In genomic region chr6:21033095-21033494, GRCh38 we compare ENCODE assay signal across 19 cellular contexts.
A peak's percentile ranks its signal among the peaks of the same experiment; 100 is the strongest.
DNase-seq lines count a peak whose midpoint lies in the region; ATAC-seq and TF ChIP-seq lines count a peak whose summit lies in the region.
"Had no signal": no experiment of that assay in that cellular context is flagged by ENCODE, and none has a peak within 500 bp of the region (broad histone marks: within the 10 kb centered on the region; RNA-seq: fewer than 3 reads in every experiment).

No MANE protein-coding gene starts in this region.

- intact Hi-C loops in Right ventricle myocardium superior (cut with DNase I) (no loop called here), lower lobe of right lung (cut with DNase I) (no loop called here)

- in situ Hi-C loops in KBM-7 (cut with MboI; ENCODE audit: low pct_unique_long_range_greater_than_20kb, low sequenced_read_pairs) = no loop called here

- ATAC-seq in Right ventricle myocardium superior (ENCODE audit: poor library complexity) (peak; percentile 45), omental fat pad (ENCODE audit: low FRiP score) (peak; percentile 14), GM18861 (IDR thresholded peaks at IDR 0.05; ENCODE audit: unreplicated experiment) (no peak), lower lobe of right lung (no peak)
- ATAC-seq: activated CD8-positive, alpha-beta T cell treated with anti-CD3 and anti-CD28 coated beads, Interleukin-2, amount 10 ng/mL, durations not matched to agents 7 days and 5 days; left colon; upper lobe of right lung had no signal

- H3K9me3 ChIP-seq in right atrium auricular region = no peaks in the 10 kb centered on the region
- no peaks in the 10 kb centered on the region for H3K9me3 ChIP-seq in lower lobe of right lung
- H3K9me3 ChIP-seq: upper lobe of right lung had no signal

- DNase-seq in Right ventricle myocardium superior (no peak), right atrium auricular region (ENCODE audit: low spot score) (no peak), fibroblast of gingiva (ENCODE audit: low read depth) (peak; percentile 37), omental fat pad (ENCODE audit: low spot score) (no peak), KBM-7 (no peak), inferior parietal cortex (ENCODE audit: extremely low spot score) (no peak), lower lobe of right lung (no peak)
- DNase-seq: activated B cell treated with CpG ODN at 0.5 μM for 24 hours; activated CD8-positive, alpha-beta T cell treated with anti-CD3 and anti-CD28 coated beads, Interleukin-2, amount 10 ng/mL, durations not matched to agents 7 days and 5 days; activated naive CD4-positive, alpha-beta T cell treated with anti-CD3 and anti-CD28 coated beads for 36 hours; activated T-cell treated with anti-CD3 and anti-CD28 coated beads, Interleukin-2, amount 50 U/mL, for 24 hours; DMS153; GF-D8; left colon; NCI-H1417; NCI-H526; stimulated activated naive CD4-positive, alpha-beta T cell treated with Interleukin-2 at 50 U/mL for 16 hours; upper lobe of right lung had no signal

- H3K27me3 ChIP-seq in right atrium auricular region (no peaks in the 10 kb centered on the region), lower lobe of right lung (ENCODE audit: low read depth) (no peaks in the 10 kb centered on the region)
- H3K27me3 ChIP-seq: upper lobe of right lung had no signal

- H3K4me1 ChIP-seq in right atrium auricular region (no peaks in the 10 kb centered on the region), lower lobe of right lung (no peaks in the 10 kb centered on the region)
- H3K4me1 ChIP-seq: upper lobe of right lung had no signal

- no peaks in the 10 kb centered on the region for H3K36me3 ChIP-seq in right atrium auricular region
- no peaks in the 10 kb centered on the region for H3K36me3 ChIP-seq in lower lobe of right lung
- H3K36me3 ChIP-seq: upper lobe of right lung had no signal

- no peak overlapping the region for H3K4me3 ChIP-seq in right atrium auricular region
- no peak overlapping the region for H3K4me3 ChIP-seq in lower lobe of right lung
- H3K4me3 ChIP-seq: upper lobe of right lung had no signal

- TF ChIP-seq CTCF in right atrium auricular region (IDR thresholded peaks at IDR 0.05) = no peak
- no peak for TF ChIP-seq CTCF in omental fat pad (IDR thresholded peaks at IDR 0.05)
- no peak for TF ChIP-seq CTCF in lower lobe of right lung (IDR thresholded peaks at IDR 0.05)

- peak overlapping the region in 1 of 2 donors; percentile 26 for H3K27ac ChIP-seq in right atrium auricular region
- H3K27ac ChIP-seq in lower lobe of right lung = no peak overlapping the region
- H3K27ac ChIP-seq: upper lobe of right lung had no signal

Comparison
In these comparisons a context has a peak if more than half of its experiments do, and no peak if none do; other contexts are left out.
1. ATAC-seq: peak in Right ventricle myocardium superior (single experiment) and omental fat pad (single experiment); none in GM18861 (single experiment) and lower lobe of right lung (0 of 2).